In the genomic region with DNA sequence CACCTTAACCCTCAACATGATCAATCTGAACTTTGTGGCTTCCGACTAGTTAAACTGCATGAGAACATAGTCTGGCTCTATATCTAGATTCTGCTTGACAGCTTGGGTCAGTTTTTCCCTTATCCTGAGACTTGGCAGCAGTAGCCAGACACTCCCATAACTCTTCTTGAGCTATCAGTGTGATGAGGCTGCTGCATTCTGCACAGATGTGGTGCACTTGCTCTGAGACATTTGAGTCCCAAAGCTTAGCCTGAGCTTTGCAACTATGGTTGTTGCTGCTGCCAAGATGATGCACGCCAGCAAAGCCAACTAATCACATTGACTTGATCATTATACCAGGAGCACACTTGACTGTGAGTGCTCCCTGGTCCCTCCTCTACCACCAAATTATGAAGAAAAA, we compare ENCODE assay signal across 13 cellular contexts. TPM values are rescaled to one million over a fixed set of nuclear protein-coding genes. Genes with fewer than 3 reads are reported as not detected.
A peak's percentile ranks its signal among the peaks of the same experiment; 100 is the strongest.
DNase-seq lines count a peak whose midpoint lies in the region; ATAC-seq and TF ChIP-seq lines count a peak whose summit lies in the region.
"Had no signal": no experiment of that assay in that cellular context is flagged by ENCODE, and none has a peak within 500 bp of the region (broad histone marks: within the 10 kb centered on the region; RNA-seq: fewer than 3 reads in every experiment).

No MANE protein-coding gene starts in this region.

- H3K36me3 Mint-ChIP-seq in nephron progenitor cell (ENCODE audit: low read depth), result no peaks in the 10 kb centered on the region

- H3K27ac Mint-ChIP-seq in nephron progenitor cell, result no peak overlapping the region

- no peak overlapping the region for H3K4me3 Mint-ChIP-seq in nephron progenitor cell

- no peak overlapping the region for H3K4me3 ChIP-seq in fibroblast of mammary gland (ENCODE audit: control insufficient read depth, low read depth, low read length)
- H3K4me3 ChIP-seq: MG63 had no signal

- intact Hi-C loops in Right ventricle myocardium inferior (cut with DNase I) (no loop called here), cardiac septum (cut with DNase I) (no loop called here)

- peaks cover 5% of the 10 kb centered on the region for H3K27me3 Mint-ChIP-seq in nephron progenitor cell (ENCODE audit: low read depth, poor library complexity)

- TF ChIP-seq CTCF in fibroblast of mammary gland (conservative IDR thresholded peaks at IDR 0.05; ENCODE audit: control insufficient read depth, insufficient read depth, low read depth, low read length) (no peak), nephron progenitor cell (IDR thresholded peaks at IDR 0.05) (no peak)

- H3K9me3 Mint-ChIP-seq in nephron progenitor cell, result no peaks in the 10 kb centered on the region

- ATAC-seq in Right ventricle myocardium inferior (peak; percentile 46), HG03139 (IDR thresholded peaks at IDR 0.05; ENCODE audit: unreplicated experiment) (no peak)

- no peak for DNase-seq in Right ventricle myocardium inferior (ENCODE audit: missing footprints)
- no peak for DNase-seq in cardiac septum (ENCODE audit: low spot score)
- DNase-seq in NCI-H226, result peak; percentile 13
- peak; percentile 61 for DNase-seq in fibroblast of mammary gland (ENCODE audit: low read depth)
- DNase-seq in nephron progenitor cell, result peak; percentile 3
- DNase-seq in NOMO-1 treated with dmso at 0.1 percent for 144 hours (lab: John Stamatoyannopoulos, UW; ENCODE audit: unreplicated experiment), result no peak
- DNase-seq in GM19240 (ENCODE audit: insufficient read length, low spot score), result no peak
- DNase-seq: AML-193, DMS79 treated with DMSO at 0.1 percent for 48 hours, MG63, NCI-H1092 treated with DMSO at 0.1 percent for 48 hours, NCI-H1694 treated with DMSO at 0.1 percent for 48 hours had no signal

- H3K4me1 Mint-ChIP-seq in nephron progenitor cell, result peaks cover 6% of the 10 kb centered on the region

RNA-seq across cellular contexts. Expression of gene MOCS2, which starts 36.2 kb away (rescaled TPM):
- total RNA-seq in Right ventricle myocardium inferior (93.6 TPM), cardiac septum (64.4 TPM)

Comparison
In these comparisons a context has a peak if more than half of its experiments do, and no peak if none do; other contexts are left out.
1. DNase-seq: peak in NCI-H226 (single experiment), fibroblast of mammary gland (single experiment) and nephron progenitor cell (single experiment); none in Right ventricle myocardium inferior (single experiment), cardiac septum (single experiment), NOMO-1 treated with dmso at 0.1 percent for 144 hours (single experiment) and GM19240 (single experiment).